Comparison of ENCODE assay signal across 23 cellular contexts in the genomic region with DNA sequence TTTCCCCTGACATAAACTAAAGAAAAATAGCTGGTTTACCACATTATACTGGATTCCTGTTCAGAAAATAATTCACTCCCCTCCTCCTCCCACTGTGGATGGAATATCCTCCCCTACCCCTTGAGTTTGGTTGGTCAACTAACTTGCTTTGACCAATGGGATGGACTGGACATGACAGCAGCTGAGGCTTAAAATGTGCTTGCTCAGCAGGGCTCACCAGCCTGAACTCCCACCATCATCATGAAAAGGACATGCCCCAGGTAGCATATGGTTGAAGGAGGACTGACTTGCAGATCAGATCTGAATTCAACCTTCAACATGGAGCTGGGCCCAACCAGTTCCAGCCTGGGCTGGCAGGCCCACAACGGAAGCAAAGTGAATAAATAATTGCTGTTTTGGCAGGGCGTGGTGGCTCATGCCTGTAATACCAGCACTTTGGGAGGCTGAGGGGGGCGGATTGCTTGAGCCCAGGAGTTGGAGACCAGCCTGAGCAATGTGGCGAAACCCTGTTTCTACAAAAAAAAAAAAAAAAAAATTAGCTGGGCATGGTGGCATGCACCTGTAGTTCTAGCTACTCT.
DNase-seq lines count a peak whose midpoint lies in the region; FAIRE-seq and TF ChIP-seq lines count a peak whose summit lies in the region.
"Had no signal": no experiment of that assay in that cellular context is flagged by ENCODE, and none has a peak within 500 bp of the region (broad histone marks: within the 10 kb centered on the region; RNA-seq: fewer than 3 reads in every experiment).

No MANE protein-coding gene starts in this region.

- H3K27ac ChIP-seq in C4-2B, result peak overlapping the region; percentile 27
- H3K27ac ChIP-seq: BLaER1 treated with 17β-estradiol and CSF1 and Interleukin-3, amounts not matched to agents 10 nM and 100 nM; GM23248; Peyer's patch; SJCRH30 had no signal

- no peak for DNase-seq in GM12891 (ENCODE audit: insufficient read length, low spot score)
- DNase-seq in cerebellar cortex (ENCODE audit: low spot score), result peak; percentile 53
- no peak for DNase-seq in HT-29 (ENCODE audit: low spot score)
- no peak for DNase-seq in GM13977 (ENCODE audit: low spot score)
- DNase-seq in HFFc6, result no peak
- DNase-seq: ACHN; CD8-positive, alpha-beta T cell; GM23248; HCEC 1CT; KG1; NCI-H1694; NCI-H2081; NCI-H2171; NCI-H345; NCI-H526; Peyer's patch; SJCRH30; T-cell had no signal

- in situ Hi-C loops in GM13977 (cut with MboI; ENCODE audit: low pct_unique_long_range_greater_than_20kb, low sequenced_read_pairs, unreplicated experiment), result no loop called here

- no peak for TF ChIP-seq CTCF in C4-2B (conservative IDR thresholded peaks at IDR 0.05)
- TF ChIP-seq CTCF in nephron (IDR thresholded peaks at IDR 0.05; ENCODE audit: unreplicated experiment in 3 of 3), result no peak
- no peak for TF ChIP-seq CTCF in GM13977 (IDR thresholded peaks at IDR 0.05; ENCODE audit: extremely low read depth, insufficient read depth, missing control alignments)
- TF ChIP-seq CTCF in HFFc6 (IDR thresholded peaks at IDR 0.05), result no peak

- peaks cover 62% of the 10 kb centered on the region for H3K4me1 Mint-ChIP-seq in nephron
- H3K4me1 Mint-ChIP-seq in HFFc6 (ENCODE audit: low read depth), result peaks cover 43% of the 10 kb centered on the region

- no peak for TF ChIP-seq POLR2A in GM12891 (IDR thresholded peaks at IDR 0.05; ENCODE audit: low read depth, low read length)

- H3K27ac Mint-ChIP-seq in nephron (peak overlapping the region; percentile 70 to 85 (median 71)), HFFc6 (no peak overlapping the region)
- H3K27ac Mint-ChIP-seq: CD8-positive, alpha-beta T cell; T-cell had no signal

- H3K27me3 Mint-ChIP-seq in nephron (ENCODE audit: low read depth) (no peaks in the 10 kb centered on the region), HFFc6 (ENCODE audit: insufficient read depth) (no peaks in the 10 kb centered on the region; the same call in 1 of the 2 replicates)
- H3K27me3 Mint-ChIP-seq: T-cell had no signal

- peak overlapping the region in 1 of 3 experiments; percentile 31 for H3K4me3 Mint-ChIP-seq in nephron
- H3K4me3 Mint-ChIP-seq in HFFc6, result no peak overlapping the region
- H3K4me3 Mint-ChIP-seq: CD8-positive, alpha-beta T cell; T-cell had no signal

- FAIRE-seq in GM12891 (lab: Jason Lieb, UNC), result peak; percentile 35
- FAIRE-seq: GM12878, GM18507 had no signal

- H3K36me3 Mint-ChIP-seq in nephron (ENCODE audit: low read depth), result peaks cover 30% of the 10 kb centered on the region
- H3K36me3 Mint-ChIP-seq in HFFc6 (ENCODE audit: low read depth), result no peaks in the 10 kb centered on the region; the same call in 1 of the 2 replicates
- H3K36me3 Mint-ChIP-seq: CD8-positive, alpha-beta T cell had no signal

- H3K9me3 Mint-ChIP-seq in nephron, result peaks cover 3% of the 10 kb centered on the region
- H3K9me3 Mint-ChIP-seq in HFFc6, result no peaks in the 10 kb centered on the region

TF ChIP-seq in GM12891, 5 proteins besides CTCF, POLR2A, EP300 and RAD21:
- TF ChIP-seq TAF1 (IDR thresholded peaks at IDR 0.05; ENCODE audit: low read depth, low read length), result no peak
- TF ChIP-seq SPI1 (IDR thresholded peaks at IDR 0.05; ENCODE audit: low read depth, low read length), result no peak
- TF ChIP-seq PAX5 (IDR thresholded peaks at IDR 0.05; ENCODE audit: insufficient read depth, low read length, severe bottlenecking), result no peak
- no peak for TF ChIP-seq POU2F2 (IDR thresholded peaks at IDR 0.05; ENCODE audit: low read depth, low read length)
- TF ChIP-seq POLR2AphosphoS5 (IDR thresholded peaks at IDR 0.05; ENCODE audit: low read depth, low read length), result no peak
TF ChIP-seq in GM12891: peak in this region for 0.
